In the genomic region with DNA sequence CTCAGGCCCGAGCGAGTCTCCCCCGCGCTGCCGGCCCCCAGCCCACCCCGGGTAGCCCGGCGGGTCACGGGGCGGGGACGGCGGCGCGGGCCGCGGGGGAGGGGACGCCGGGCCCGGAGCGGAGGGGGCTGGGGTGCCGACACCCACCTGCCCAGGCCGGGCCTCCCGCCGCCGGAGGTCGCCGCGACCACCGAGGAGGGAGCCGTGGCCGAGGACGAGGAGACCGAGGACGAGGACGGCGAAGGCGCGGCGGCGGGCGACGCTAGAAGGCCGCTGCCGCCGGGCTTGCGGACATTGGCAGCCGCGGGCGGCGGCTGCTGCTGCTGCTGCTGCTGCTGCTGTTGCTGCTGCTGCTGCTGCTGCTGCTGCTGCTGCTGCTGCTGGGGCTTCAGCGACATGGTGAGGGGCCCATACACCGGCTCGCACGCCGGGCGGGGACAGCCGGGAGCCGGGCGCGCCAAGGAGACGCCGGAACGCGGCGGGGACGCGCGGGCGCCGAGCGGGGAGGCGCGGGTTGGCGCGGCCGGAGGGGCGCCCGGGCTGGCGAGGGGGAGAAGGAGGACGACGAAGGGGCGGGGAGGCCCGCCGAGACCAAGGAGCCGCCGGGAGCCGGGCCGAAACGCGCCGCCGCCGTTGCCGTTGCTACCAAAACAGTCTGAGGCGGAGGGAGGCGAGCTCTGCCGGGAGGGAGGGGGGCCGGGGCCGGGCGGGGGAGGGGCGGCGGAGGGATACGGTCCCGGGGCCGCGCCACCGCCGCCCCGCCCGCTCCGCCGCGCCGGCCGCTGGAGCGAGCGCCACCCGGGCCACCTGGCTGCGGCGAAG, we compare ENCODE assay signal across 8 cellular contexts. TPM values are rescaled to one million over a fixed set of nuclear protein-coding genes. Genes with fewer than 3 reads are reported as not detected.
DNase-seq lines count a peak whose midpoint lies in the region; ATAC-seq lines count a peak whose summit lies in the region.

A gene with protein sequence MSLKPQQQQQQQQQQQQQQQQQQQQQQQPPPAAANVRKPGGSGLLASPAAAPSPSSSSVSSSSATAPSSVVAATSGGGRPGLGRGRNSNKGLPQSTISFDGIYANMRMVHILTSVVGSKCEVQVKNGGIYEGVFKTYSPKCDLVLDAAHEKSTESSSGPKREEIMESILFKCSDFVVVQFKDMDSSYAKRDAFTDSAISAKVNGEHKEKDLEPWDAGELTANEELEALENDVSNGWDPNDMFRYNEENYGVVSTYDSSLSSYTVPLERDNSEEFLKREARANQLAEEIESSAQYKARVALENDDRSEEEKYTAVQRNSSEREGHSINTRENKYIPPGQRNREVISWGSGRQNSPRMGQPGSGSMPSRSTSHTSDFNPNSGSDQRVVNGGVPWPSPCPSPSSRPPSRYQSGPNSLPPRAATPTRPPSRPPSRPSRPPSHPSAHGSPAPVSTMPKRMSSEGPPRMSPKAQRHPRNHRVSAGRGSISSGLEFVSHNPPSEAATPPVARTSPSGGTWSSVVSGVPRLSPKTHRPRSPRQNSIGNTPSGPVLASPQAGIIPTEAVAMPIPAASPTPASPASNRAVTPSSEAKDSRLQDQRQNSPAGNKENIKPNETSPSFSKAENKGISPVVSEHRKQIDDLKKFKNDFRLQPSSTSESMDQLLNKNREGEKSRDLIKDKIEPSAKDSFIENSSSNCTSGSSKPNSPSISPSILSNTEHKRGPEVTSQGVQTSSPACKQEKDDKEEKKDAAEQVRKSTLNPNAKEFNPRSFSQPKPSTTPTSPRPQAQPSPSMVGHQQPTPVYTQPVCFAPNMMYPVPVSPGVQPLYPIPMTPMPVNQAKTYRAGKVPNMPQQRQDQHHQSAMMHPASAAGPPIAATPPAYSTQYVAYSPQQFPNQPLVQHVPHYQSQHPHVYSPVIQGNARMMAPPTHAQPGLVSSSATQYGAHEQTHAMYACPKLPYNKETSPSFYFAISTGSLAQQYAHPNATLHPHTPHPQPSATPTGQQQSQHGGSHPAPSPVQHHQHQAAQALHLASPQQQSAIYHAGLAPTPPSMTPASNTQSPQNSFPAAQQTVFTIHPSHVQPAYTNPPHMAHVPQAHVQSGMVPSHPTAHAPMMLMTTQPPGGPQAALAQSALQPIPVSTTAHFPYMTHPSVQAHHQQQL (minus strand): TSS at position 679 of the 822 bp plus-strand sequence. CDS start 281 bp downstream, at position 398.

- POLR2A ChIA-PET in activated CD4-positive, alpha-beta T cell treated with anti-CD3 and anti-CD28 coated beads, Interleukin-2, amount 10 ng/mL, durations not matched to agents 7 days and 5 days (lab: Charles Lee) = interaction anchor here (0.6 kb wide), 2 partner anchors 841 to 1537 kb away, joined by 3 to 4 read pairs; no protein-coding TSS in a partner anchor

- H3K36me3 ChIP-seq in ectodermal cell (ENCODE audit: control insufficient read depth, insufficient read depth, low read length) = no peaks in the 10 kb centered on the region

- H3K4me1 Mint-ChIP-seq in activated CD4-positive, alpha-beta T cell treated with anti-CD3 and anti-CD28 coated beads, Interleukin-2, amount 10 ng/mL, durations not matched to agents 7 days and 5 days = peaks cover 34% of the 10 kb centered on the region

- no peaks in the 10 kb centered on the region for H3K27me3 Mint-ChIP-seq in activated CD4-positive, alpha-beta T cell treated with anti-CD3 and anti-CD28 coated beads, Interleukin-2, amount 10 ng/mL, durations not matched to agents 7 days and 5 days

- no peaks in the 10 kb centered on the region for H3K9me3 ChIP-seq in ectodermal cell (ENCODE audit: control insufficient read depth, low read length)

- peak within 1 kb of the TSS; percentile 91 for H3K27ac ChIP-seq in ectodermal cell (ENCODE audit: insufficient read depth, low read depth, low read length, poor library complexity, severe bottlenecking)

- CTCF ChIA-PET in activated CD4-positive, alpha-beta T cell treated with anti-CD3 and anti-CD28 coated beads, Interleukin-2, amount 10 ng/mL, durations not matched to agents 7 days and 5 days (lab: Charles Lee) = no interaction called here

- peak within 1 kb of the TSS; percentile 82 for H3K4me3 Mint-ChIP-seq in activated CD4-positive, alpha-beta T cell treated with anti-CD3 and anti-CD28 coated beads, Interleukin-2, amount 10 ng/mL, durations not matched to agents 7 days and 5 days

- 0% methylated on average over 120 of the region's 120 CpGs for WGBS in ectodermal cell, 2 experiments

- H3K9me3 Mint-ChIP-seq in activated CD4-positive, alpha-beta T cell treated with anti-CD3 and anti-CD28 coated beads, Interleukin-2, amount 10 ng/mL, durations not matched to agents 7 days and 5 days = no peaks in the 10 kb centered on the region

- peak within 1 kb of the TSS; percentile 92 for H3K4me3 ChIP-seq in ectodermal cell (ENCODE audit: insufficient read depth, low read depth, low read length)

- H3K4me1 ChIP-seq in ectodermal cell (ENCODE audit: control insufficient read depth, insufficient read depth, low read length) = no peaks in the 10 kb centered on the region

- no peaks in the 10 kb centered on the region for H3K27me3 ChIP-seq in ectodermal cell (ENCODE audit: control insufficient read depth, insufficient read depth, low read length, poor library complexity, severe bottlenecking)

- peak within 1 kb of the TSS; percentile 89 for H3K27ac Mint-ChIP-seq in activated CD4-positive, alpha-beta T cell treated with anti-CD3 and anti-CD28 coated beads, Interleukin-2, amount 10 ng/mL, durations not matched to agents 7 days and 5 days

- peaks cover 5% of the 10 kb centered on the region for H3K36me3 Mint-ChIP-seq in activated CD4-positive, alpha-beta T cell treated with anti-CD3 and anti-CD28 coated beads, Interleukin-2, amount 10 ng/mL, durations not matched to agents 7 days and 5 days (ENCODE audit: low read depth)

- DNase-seq in NCI-H1092 treated with DMSO at 0.1 percent for 48 hours (lab: John Stamatoyannopoulos, UW) (peak; percentile 55), NCI-H1092 (lab: John Stamatoyannopoulos, UW) (no peak), NCI-H2171 treated with DMSO at 0.1 percent for 48 hours (lab: John Stamatoyannopoulos, UW) (peak; percentile 54), medulla oblongata (ENCODE audit: extremely low spot score) (peak; percentile 27)
- peak; percentile 68 for DNase-seq in activated CD4-positive, alpha-beta T cell treated with anti-CD3 and anti-CD28 coated beads, Interleukin-2, amount 10 ng/mL, durations not matched to agents 7 days and 5 days
- DNase-seq in stimulated activated CD8-positive, alpha-beta memory T cell treated with anti-CD3 and anti-CD28 coated beads, Interleukin-12 subunit alpha, Interleukin-12 subunit beta, amount 100 ng/mL, for 1 hour (ENCODE audit: low read depth) = peak; percentile 49

- ATAC-seq in HG02884 (IDR thresholded peaks at IDR 0.05; ENCODE audit: unreplicated experiment) = peak; percentile 42

RNA-seq across cellular contexts. Expression of the gene that starts here (rescaled TPM):
- 10 to 100 TPM; 42.0 to 46.8 TPM for total RNA-seq in activated CD4-positive, alpha-beta T cell treated with anti-CD3 and anti-CD28 coated beads, Interleukin-2, amount 10 ng/mL, durations not matched to agents 7 days and 5 days
- polyA plus RNA-seq in ectodermal cell (2013, experiment 1 of 4) = 48.4 TPM
- 52.8 TPM for polyA plus RNA-seq in ectodermal cell (2013, experiment 2 of 4)
- polyA plus RNA-seq in ectodermal cell (2013, experiment 3 of 4) = 46.7 TPM
- 51.4 TPM for polyA plus RNA-seq in ectodermal cell (2013, experiment 4 of 4)
